In the genomic region with DNA sequence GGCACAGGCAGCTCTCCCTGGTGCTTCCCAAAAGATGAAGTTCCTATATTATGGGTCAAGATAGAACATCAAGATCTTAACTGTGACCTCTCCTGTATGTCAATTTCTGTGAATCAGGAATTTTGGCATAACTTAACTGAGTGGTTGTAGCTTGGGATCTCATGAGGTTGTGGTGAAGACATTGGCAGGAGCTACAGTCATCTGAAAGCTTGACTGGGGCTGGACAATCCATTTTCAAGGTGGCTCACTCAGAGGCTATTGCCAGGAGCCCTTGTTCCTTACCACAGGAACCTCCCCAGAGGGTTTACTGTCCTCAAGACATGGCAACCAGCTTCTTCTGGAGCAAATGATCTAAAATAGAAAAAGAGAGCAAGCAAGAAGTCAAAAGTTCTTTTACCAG, we compare ENCODE assay signal across 13 cellular contexts.
"Had no signal": no experiment of that assay in that cellular context is flagged by ENCODE, and none has a peak within 500 bp of the region (broad histone marks: within the 10 kb centered on the region; RNA-seq: fewer than 3 reads in every experiment).

No MANE protein-coding gene starts in this region.

- H3K9me3 Mint-ChIP-seq: central memory CD8-positive, alpha-beta T cell had no signal

- DNase-seq: activated CD4-positive, alpha-beta T cell treated with anti-CD3 and anti-CD28 coated beads, Interleukin-2, amount 50 U/mL, for 1 hour; activated effector memory CD4-positive, alpha-beta T cell treated with anti-CD3 and anti-CD28 coated beads, Interleukin-2, amount 50 U/mL, for 16 hours; adrenal gland; body of pancreas; hippocampal formation; pancreas; stimulated activated CD4-positive, alpha-beta T cell treated with anti-CD3 and anti-CD28 coated beads, Interleukin-2, amount 100 ng/mL, for 48 hours; testis had no signal

- H3K9me3 ChIP-seq: adrenal gland, body of pancreas, pancreas, testis had no signal

- H3K4me1 ChIP-seq: adrenal gland, body of pancreas, pancreas, testis had no signal

- ATAC-seq: body of pancreas had no signal

- H3K27me3 Mint-ChIP-seq: stimulated activated naive CD8-positive, alpha-beta T cell treated with anti-CD3 and anti-CD28 coated beads, Interleukin-15, amount 100 ng/mL, for 72 hours had no signal

- H3K27me3 ChIP-seq: adrenal gland, body of pancreas, pancreas, testis had no signal

- H3K4me3 Mint-ChIP-seq: central memory CD8-positive, alpha-beta T cell; neural crest cell; WTC11 had no signal

- H3K4me1 Mint-ChIP-seq: central memory CD8-positive, alpha-beta T cell had no signal

- H3K27ac ChIP-seq: adrenal gland, body of pancreas, pancreas, SK-N-MC, testis had no signal

- H3K36me3 ChIP-seq: adrenal gland, pancreas had no signal

- H3K4me3 ChIP-seq: adrenal gland, body of pancreas, pancreas, SK-N-MC, testis had no signal

- H3K27ac Mint-ChIP-seq: stimulated activated naive CD8-positive, alpha-beta T cell treated with anti-CD3 and anti-CD28 coated beads, Interleukin-15, amount 100 ng/mL, for 72 hours; WTC11 had no signal
